12 cellular contexts compared by ENCODE assay signal in the genomic region with DNA sequence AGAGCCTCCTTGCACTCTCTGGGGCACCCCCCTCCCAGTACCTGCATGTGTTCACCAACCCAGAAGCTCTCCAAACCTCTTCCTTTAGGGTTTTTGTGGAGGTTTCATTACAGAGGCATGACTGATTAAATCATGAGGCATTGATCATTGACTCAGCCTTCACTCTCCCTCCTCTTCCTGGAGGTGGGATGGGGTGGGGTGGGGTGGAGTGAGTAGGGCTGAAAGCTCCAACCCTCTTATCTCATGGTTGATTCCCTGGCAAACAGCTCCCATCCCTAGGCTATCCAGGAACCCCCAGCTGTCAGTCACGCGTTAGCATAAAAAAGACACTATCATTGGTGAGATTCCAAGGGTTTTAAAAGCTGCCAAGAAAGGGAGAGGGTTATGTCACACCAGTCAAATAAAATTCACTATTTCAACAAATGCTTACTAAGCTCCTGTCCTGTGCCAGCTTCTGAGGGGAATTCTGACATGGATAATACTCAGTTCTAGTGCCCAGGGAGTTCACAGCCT. TPM values are rescaled to one million over a fixed set of nuclear protein-coding genes. Genes with fewer than 3 reads are reported as not detected.
A peak's percentile ranks its signal among the peaks of the same experiment; 100 is the strongest.
DNase-seq lines count a peak whose midpoint lies in the region; ATAC-seq and TF ChIP-seq lines count a peak whose summit lies in the region.
"Had no signal": no experiment of that assay in that cellular context is flagged by ENCODE, and none has a peak within 500 bp of the region (broad histone marks: within the 10 kb centered on the region; RNA-seq: fewer than 3 reads in every experiment).

No MANE protein-coding gene starts in this region.

- H3K4me2 ChIP-seq in fibroblast of lung (ENCODE audit: extremely low read depth, insufficient read depth, low read length): peak overlapping the region; percentile 44

- POLR2A ChIA-PET in RWPE1 (lab: Yijun Ruan, JAX; ENCODE audit: low non-redundant PET): interaction anchor here (0.6 kb wide), 1 partner anchor 23 kb away, joined by 4 read pairs; no protein-coding TSS in a partner anchor

- H3K27me3 ChIP-seq in right cardiac atrium (ENCODE audit: control insufficient read depth, insufficient read depth) (no peaks in the 10 kb centered on the region), left ventricle myocardium inferior (ENCODE audit: low read depth) (peaks cover 34% of the 10 kb centered on the region), fibroblast of lung (ENCODE audit: control insufficient read depth, insufficient read depth, low read length) (no peaks in the 10 kb centered on the region), subcutaneous abdominal adipose tissue (ENCODE audit: control insufficient read depth in 5 of 5, insufficient read depth in 4 of 5, low read length in 5 of 5) (no peaks in the 10 kb centered on the region), HAP-1 (ENCODE audit: low read depth) (peaks cover 12% of the 10 kb centered on the region)

- in situ Hi-C loops in HAP-1 (cut with MboI; ENCODE audit: low sequenced_read_pairs): no loop called here
- in situ Hi-C loops in KBM-7 (cut with MboI; ENCODE audit: low pct_unique_long_range_greater_than_20kb, low sequenced_read_pairs): no loop called here

- H3K36me3 ChIP-seq in left ventricle myocardium inferior (no peaks in the 10 kb centered on the region), fibroblast of lung (ENCODE audit: control insufficient read depth, insufficient read depth, low read length) (no peaks in the 10 kb centered on the region), subcutaneous abdominal adipose tissue (ENCODE audit: control insufficient read depth in 5 of 5, insufficient read depth in 5 of 5, low read length in 5 of 5) (no peaks in the 10 kb centered on the region), HAP-1 (replicated peaks) (no peaks in the 10 kb centered on the region)

- WGBS in right cardiac atrium: 29% methylated on average over 2 of the region's 2 CpGs

- intact Hi-C loops in right cardiac atrium (cut with DNase I) (no loop called here), left ventricle myocardium inferior (cut with micrococcal nuclease) (no loop called here)

- no peak overlapping the region for H2AFZ ChIP-seq in fibroblast of lung (ENCODE audit: low read length)

- TF ChIP-seq CTCF in left ventricle myocardium inferior (IDR thresholded peaks at IDR 0.05; ENCODE audit: borderline replicate concordance): no peak
- no peak for TF ChIP-seq CTCF in RWPE1 (conservative IDR thresholded peaks at IDR 0.05; ENCODE audit: low read depth)
- no peak for TF ChIP-seq CTCF in fibroblast of lung (conservative IDR thresholded peaks at IDR 0.05 in 1 of 2, IDR thresholded peaks at IDR 0.05 in 1 of 2; ENCODE audit: low read depth in 1 of 2, low read length in 2 of 2)
- no peak for TF ChIP-seq CTCF in GM10266 (IDR thresholded peaks at IDR 0.05; ENCODE audit: control insufficient read depth, insufficient read depth, low read depth, missing control alignments)

- peak overlapping the region; percentile 53 for H3K9ac ChIP-seq in fibroblast of lung (ENCODE audit: insufficient read depth, low read length)
- H3K9ac ChIP-seq in subcutaneous abdominal adipose tissue (ENCODE audit: low read length in 5 of 5): no peak overlapping the region

- H3K79me2 ChIP-seq in fibroblast of lung (ENCODE audit: control insufficient read depth, insufficient read depth, low read length): no peaks in the 10 kb centered on the region

- CTCF ChIA-PET in RWPE1 (lab: Yijun Ruan, JAX): interaction anchor here (0.5 to 1.2 kb wide), 3 partner anchors 19 to 40 kb away, joined by 3 to 4 read pairs (median 3); a partner anchor contains a TSS

- H3K27ac ChIP-seq in right cardiac atrium (ENCODE audit: low read length) (no peak overlapping the region), left ventricle myocardium inferior (replicated peaks) (no peak overlapping the region), RWPE1 (peak overlapping the region; percentile 79), fibroblast of lung (ENCODE audit: insufficient read depth, low read length) (peak overlapping the region; percentile 89), subcutaneous abdominal adipose tissue (ENCODE audit: low read depth, low read length) (peak overlapping the region; percentile 7)

- H3K4me1 ChIP-seq in right cardiac atrium (ENCODE audit: control insufficient read depth, insufficient read depth, low read length): peaks cover 2% of the 10 kb centered on the region
- H3K4me1 ChIP-seq in left ventricle myocardium inferior: peaks cover 11% of the 10 kb centered on the region
- H3K4me1 ChIP-seq in fibroblast of lung (ENCODE audit: control insufficient read depth, extremely low read depth, insufficient read depth, low read length): peaks cover 34% of the 10 kb centered on the region
- H3K4me1 ChIP-seq in subcutaneous abdominal adipose tissue (ENCODE audit: control insufficient read depth in 5 of 5, insufficient read depth in 5 of 5, low read length in 5 of 5): peaks cover 4 to 22% (median 17%) of the 10 kb centered on the region in 5 donors
- H3K4me1 ChIP-seq in HAP-1: no peaks in the 10 kb centered on the region

- H3K4me3 ChIP-seq in right cardiac atrium (ENCODE audit: low read length) (no peak overlapping the region), left ventricle myocardium inferior (no peak overlapping the region), fibroblast of lung (replicated peaks in 1 of 4; ENCODE audit: control extremely low read depth in 1 of 4, insufficient read depth in 1 of 4, low read depth in 3 of 4, low read length in 4 of 4) (no peak overlapping the region), subcutaneous abdominal adipose tissue (ENCODE audit: low read depth in 1 of 5, low read length in 5 of 5) (peak overlapping the region in 1 of 5 donors; percentile 14), HAP-1 (no peak overlapping the region)

- no peaks in the 10 kb centered on the region for H4K20me1 ChIP-seq in fibroblast of lung (ENCODE audit: control insufficient read depth, extremely low read depth, insufficient read depth, low read length)

- ATAC-seq in right cardiac atrium: peak; percentile 35 to 48

- DNase-seq in right cardiac atrium: no peak
- DNase-seq in left ventricle myocardium inferior: no peak
- DNase-seq in RWPE1 (ENCODE audit: low spot score): peak; percentile 75
- DNase-seq in fibroblast of lung (ENCODE audit: low read depth in 2 of 2): peak; percentile 53 to 71
- no peak for DNase-seq in HAP-1 (ENCODE audit: low spot score in 2 of 2)
- no peak for DNase-seq in GM10266 (ENCODE audit: extremely low spot score)
- DNase-seq in KBM-7: no peak
- DNase-seq: DMS 273 treated with DMSO at 0.1 percent for 48 hours had no signal

- H3K9me3 ChIP-seq in right cardiac atrium (ENCODE audit: control insufficient read depth, low read length) (no peaks in the 10 kb centered on the region), left ventricle myocardium inferior (replicated peaks) (no peaks in the 10 kb centered on the region), fibroblast of lung (ENCODE audit: control insufficient read depth, insufficient read depth, low read depth, low read length) (no peaks in the 10 kb centered on the region), subcutaneous abdominal adipose tissue (ENCODE audit: control insufficient read depth in 5 of 5, low read length in 5 of 5) (no peaks in the 10 kb centered on the region), HAP-1 (no peaks in the 10 kb centered on the region)

RNA-seq across cellular contexts. Expression of a gene that starts 7.1 kb away (rescaled TPM):
- total RNA-seq in right cardiac atrium (not detected), left ventricle myocardium inferior (not detected), fibroblast of lung (0.17 TPM in 1 of 2 replicates, not detected in the other)
- polyA plus RNA-seq in right cardiac atrium (not detected), fibroblast of lung (0.54 TPM in 1 of 2 replicates, not detected in the other)
- polyA plus RNA-seq in fibroblast of lung (2012): 0.13 and 0.91 TPM in 2 replicates
- 3.0 TPM in 1 of 2 replicates, not detected in the other for polyA minus RNA-seq in fibroblast of lung (ENCODE audit: low replicate concordance)
- total RNA-seq: chondrocyte, posterior vena cava had no signal

RNA-seq across cellular contexts. Expression of a gene that starts 24.8 kb away (rescaled TPM):
- not detected for total RNA-seq in right cardiac atrium
- polyA plus RNA-seq in right cardiac atrium: not detected
- not detected for total RNA-seq in left ventricle myocardium inferior
- total RNA-seq in fibroblast of lung: not detected in 2 replicates
- not detected in 2 replicates for polyA plus RNA-seq in fibroblast of lung
- polyA plus RNA-seq in fibroblast of lung (2012): not detected in 2 replicates
- not detected in 2 replicates for polyA minus RNA-seq in fibroblast of lung (ENCODE audit: low replicate concordance)
- total RNA-seq: chondrocyte, posterior vena cava had no signal
- polyA plus RNA-seq: IgD-negative memory B cell had no signal

RNA-seq across cellular contexts. Expression of a gene that starts 31.6 kb away (rescaled TPM):
- 1 to 10 TPM; 1.7 to 2.7 (median 2.1) TPM for total RNA-seq in right cardiac atrium
- polyA plus RNA-seq in right cardiac atrium: 0.81 TPM
- 3.3 TPM for total RNA-seq in left ventricle myocardium inferior
- 0.26 and 0.33 TPM in 2 replicates for total RNA-seq in fibroblast of lung
- 1.5 and 4.3 TPM in 2 replicates for polyA plus RNA-seq in fibroblast of lung
- 2.1 and 4.9 TPM in 2 replicates for polyA plus RNA-seq in fibroblast of lung (2012)
- polyA minus RNA-seq in fibroblast of lung (ENCODE audit: low replicate concordance): 7.2 and 24.4 TPM in 2 replicates
- total RNA-seq: chondrocyte had no signal

RNA-seq across cellular contexts. Expression of a gene that starts 56.1 kb away (rescaled TPM):
- total RNA-seq in right cardiac atrium: under 1 TPM in 3 of 4 donors, not detected in 1; 0.09 to 0.59 (median 0.17) TPM
- polyA plus RNA-seq in right cardiac atrium: 0.23 TPM
- 0.91 TPM for total RNA-seq in left ventricle myocardium inferior
- not detected in 2 replicates for total RNA-seq in fibroblast of lung
- not detected in 2 replicates for polyA plus RNA-seq in fibroblast of lung
- not detected in 2 replicates for polyA plus RNA-seq in fibroblast of lung (2012)
- not detected in 2 replicates for polyA minus RNA-seq in fibroblast of lung (ENCODE audit: low replicate concordance)
- total RNA-seq: chondrocyte had no signal

Comparison
In these comparisons a context has a peak if more than half of its experiments do, and no peak if none do; other contexts are left out.
1. DNase-seq: peak in RWPE1 (single experiment) and fibroblast of lung (2 of 2); none in right cardiac atrium (0 of 3), left ventricle myocardium inferior (single experiment), HAP-1 (0 of 2), GM10266 (single experiment) and KBM-7 (single experiment).
2. H3K27ac ChIP-seq: peak in RWPE1 (single experiment), fibroblast of lung (single experiment) and subcutaneous abdominal adipose tissue (single experiment); none in right cardiac atrium (single experiment) and left ventricle myocardium inferior (single experiment).